28 cellular contexts compared by ENCODE assay signal in the genomic region with DNA sequence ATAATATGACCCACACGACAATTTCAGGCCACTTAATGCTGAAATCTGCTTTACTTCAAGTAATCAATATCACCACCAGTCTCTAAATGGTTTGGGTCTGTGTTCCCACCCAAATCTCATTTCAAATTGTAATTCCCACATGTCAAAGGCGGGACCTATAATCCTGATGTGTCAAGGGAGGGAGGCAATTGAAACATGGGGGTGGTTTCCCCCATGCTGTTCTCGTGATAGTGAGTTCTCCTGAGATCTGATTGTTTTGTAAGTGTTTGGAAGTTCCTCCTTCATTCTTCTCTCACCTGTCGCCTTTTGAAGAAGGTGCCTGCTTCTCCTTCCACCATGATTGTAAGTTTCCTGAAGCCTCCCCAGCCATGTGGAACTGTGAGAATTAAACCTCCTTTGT.
"Had no signal": no experiment of that assay in that cellular context is flagged by ENCODE, and none has a peak within 500 bp of the region (broad histone marks: within the 10 kb centered on the region; RNA-seq: fewer than 3 reads in every experiment).

No MANE protein-coding gene starts in this region.

- DNase-seq: dermis blood vessel endothelial cell; dorsolateral prefrontal cortex; effector CD4-positive, alpha-beta T cell; effector memory CD4-positive, alpha-beta T cell; erythroblast; esophagus squamous epithelium; foreskin fibroblast; foreskin melanocyte; gastrocnemius medialis; glutamatergic neuron; head of caudate nucleus; heart right ventricle; hippocampal formation; immature natural killer cell; islet precursor cell; kidney; kidney glomerular epithelial cell; left colon; left lung; left ventricle myocardium superior; lower lobe of right lung; mesenchymal stem cell; midbrain; naive thymus-derived CD4-positive, alpha-beta T cell had no signal

- H3K4me1 Mint-ChIP-seq: naive thymus-derived CD4-positive, alpha-beta T cell had no signal

- H3K36me3 ChIP-seq: esophagus squamous epithelium, gastrocnemius medialis, heart right ventricle, left lung, lower lobe of right lung had no signal

- ATAC-seq: esophagus mucosa; gastrocnemius medialis; heart right ventricle; left colon; left lung; left ventricle myocardium superior; lower lobe of right lung; naive thymus-derived CD4-positive, alpha-beta T cell had no signal

- H3K4me3 ChIP-seq: coronary artery, dorsolateral prefrontal cortex, esophagus squamous epithelium, gastrocnemius medialis, heart right ventricle, left lung, lower lobe of right lung had no signal

- H3K4me3 Mint-ChIP-seq: immature natural killer cell; naive thymus-derived CD4-positive, alpha-beta T cell had no signal

- H3K27me3 ChIP-seq: dorsolateral prefrontal cortex, esophagus squamous epithelium, gastrocnemius medialis, heart right ventricle, left lung had no signal

- H3K9me3 Mint-ChIP-seq: immature natural killer cell had no signal

- FAIRE-seq: endometrium, kidney had no signal

- H3K4me1 ChIP-seq: esophagus squamous epithelium, gastrocnemius medialis, heart right ventricle, left lung, lower lobe of right lung had no signal

- H3K9me3 ChIP-seq: esophagus squamous epithelium, gastrocnemius medialis, lower lobe of right lung had no signal

- H3K27ac ChIP-seq: coronary artery, dorsolateral prefrontal cortex, epithelial cell of prostate, esophagus squamous epithelium, gastrocnemius medialis, heart right ventricle, left lung, lower lobe of right lung had no signal

- H3K27ac Mint-ChIP-seq: immature natural killer cell; naive thymus-derived CD4-positive, alpha-beta T cell had no signal

- H3K27me3 Mint-ChIP-seq: naive thymus-derived CD4-positive, alpha-beta T cell had no signal
